In genomic region chr17:7553356-7553755, GRCh38 we compare ENCODE assay signal across 12 cellular contexts. TPM values are rescaled to one million over a fixed set of nuclear protein-coding genes. Genes with fewer than 3 reads are reported as not detected.
A peak's percentile ranks its signal among the peaks of the same experiment; 100 is the strongest.
DNase-seq lines count a peak whose midpoint lies in the region; ATAC-seq, FAIRE-seq and TF ChIP-seq lines count a peak whose summit lies in the region.
"Had no signal": no experiment of that assay in that cellular context is flagged by ENCODE, and none has a peak within 500 bp of the region (broad histone marks: within the 10 kb centered on the region; RNA-seq: fewer than 3 reads in every experiment).

No MANE protein-coding gene starts in this region.

- TF ChIP-seq CTCF in lower lobe of right lung (IDR thresholded peaks at IDR 0.05) = no peak
- TF ChIP-seq CTCF in stomach (IDR thresholded peaks at IDR 0.05) = no peak
- no peak for TF ChIP-seq CTCF in GM20000 (IDR thresholded peaks at IDR 0.05; ENCODE audit: extremely low read depth, missing control alignments)
- no peak for TF ChIP-seq CTCF in HepG2 (CRISPR knock-in tag; IDR thresholded peaks at IDR 0.05)

- H3K79me2 ChIP-seq in HepG2 (ENCODE audit: insufficient read depth, low read length) = no peaks in the 10 kb centered on the region

- peak overlapping the region; percentile 75 for H3K27ac ChIP-seq in lower lobe of right lung
- peak overlapping the region in 2 of 5 donors; percentile 53 to 69 for H3K27ac ChIP-seq in stomach
- H3K27ac ChIP-seq in HepG2 (ENCODE audit: extremely low read length, insufficient read depth, low read length) = no peak overlapping the region
- H3K27ac ChIP-seq: prostate gland, WERI-Rb-1 had no signal

- POLR2A ChIA-PET in HepG2 (lab: Yijun Ruan, JAX) = interaction anchor here (1.0 kb wide), 1 partner anchor 15 kb away, joined by 3 read pairs; no protein-coding TSS in a partner anchor

- 83 to 100% (median 94%) methylated on average over 1 of the region's 1 CpG for WGBS in stomach, 5 donors
- WGBS in HepG2 (ENCODE audit: low lambda C conversion rate) = 77% methylated on average over 1 of the region's 1 CpG

- in situ Hi-C loops in HepG2 (cut with HindIII; ENCODE audit: extremely low pct_ligation_motif_present, low pct_unique_long_range_greater_than_20kb) = no loop called here

- peaks cover 43% of the 10 kb centered on the region for H3K4me1 ChIP-seq in lower lobe of right lung
- H3K4me1 ChIP-seq in stomach = peaks cover 26 to 68% (median 39%) of the 10 kb centered on the region in 4 donors
- H3K4me1 ChIP-seq in HepG2 (ENCODE audit: insufficient read depth, low read length) = peaks cover 62% of the 10 kb centered on the region

- no peak for TF ChIP-seq RAD21 in HepG2 (CRISPR knock-in tag; IDR thresholded peaks at IDR 0.05)

- intact Hi-C loops in activated T-helper 1 cell treated with anti-CD3 and anti-CD28 coated beads, Interleukin-12 subunit alpha, Interleukin-12 subunit beta, Interleukin-2, Interleukin-4 antibody, amounts not matched to agents 30 ng/mL and 10 ng/mL and 1 ng/mL, durations not matched to agents 14 hours and 24 hours and 36 hours (cut with micrococcal nuclease) = loop anchor here (2.0 kb wide), 1 partner anchor 69 kb away; the partner anchor contains the start of gene POLR2A
- intact Hi-C loops in lower lobe of right lung (cut with DNase I) = no loop called here
- intact Hi-C loops in stomach (cut with DNase I; ENCODE audit: low total_unique reads) = loop anchor here (5.0 kb wide), 1 partner anchor 41 kb away; no protein-coding TSS in a partner anchor
- intact Hi-C loops in HepG2 (cut with micrococcal nuclease; ENCODE audit: unreplicated experiment) = no loop called here

- no peak for ATAC-seq in stimulated activated naive CD8-positive, alpha-beta T cell treated with anti-CD3 and anti-CD28 coated beads, Interleukin-15, Interleukin-2, amounts not matched to agents 100 U/mL and 50 U/mL, for 24 hours
- ATAC-seq in lower lobe of right lung = no peak
- ATAC-seq in HepG2 = no peak

- no TSS peak for BruUV-seq in HepG2 (replicated peaks; lab: Mats Ljungman, UMichigan)

- peak overlapping the region; percentile 17 for H3K4me3 ChIP-seq in lower lobe of right lung
- no peak overlapping the region for H3K4me3 ChIP-seq in stomach
- H3K4me3 ChIP-seq in HepG2 (replicated peaks in 1 of 3; ENCODE audit: insufficient read depth in 1 of 3, low read depth in 2 of 3, low read length in 3 of 3) = no peak overlapping the region
- H3K4me3 ChIP-seq: prostate gland had no signal

- no peaks in the 10 kb centered on the region for H3K9me3 Mint-ChIP-seq in stimulated activated naive CD8-positive, alpha-beta T cell treated with anti-CD3 and anti-CD28 coated beads, Interleukin-15, Interleukin-2, amounts not matched to agents 100 ng/mL and 50 ng/mL, for 24 hours
- no peaks in the 10 kb centered on the region for H3K9me3 Mint-ChIP-seq in activated T-helper 1 cell treated with anti-CD3 and anti-CD28 coated beads, Interleukin-12 subunit alpha, Interleukin-12 subunit beta, Interleukin-2, Interleukin-4 antibody, amounts not matched to agents 30 ng/mL and 10 ng/mL and 1 ng/mL, durations not matched to agents 14 hours and 24 hours and 36 hours
- H3K9me3 Mint-ChIP-seq: HFFc6 had no signal

- H3K9me3 ChIP-seq in lower lobe of right lung = no peaks in the 10 kb centered on the region
- H3K9me3 ChIP-seq in stomach = no peaks in the 10 kb centered on the region
- no peaks in the 10 kb centered on the region for H3K9me3 ChIP-seq in HepG2 (ENCODE audit: low read length)
- H3K9me3 ChIP-seq: prostate gland had no signal

- FAIRE-seq in HepG2 (lab: Jason Lieb, UNC) = no peak
- FAIRE-seq: frontal cortex had no signal

- CTCF ChIA-PET in HepG2 (lab: Yijun Ruan, JAX; ENCODE audit: low intra/inter-chr PET ratio, low total read pairs) = no interaction called here

- TF ChIP-seq EP300 in stomach (IDR thresholded peaks at IDR 0.05) (no peak), HepG2 (IDR thresholded peaks at IDR 0.05; ENCODE audit: low read depth in 2 of 2, low read length in 2 of 2) (no peak), HepG2 (CRISPR knock-in tag; IDR thresholded peaks at IDR 0.05; ENCODE audit: borderline replicate concordance) (no peak)

- peaks cover 4% of the 10 kb centered on the region for H3K36me3 Mint-ChIP-seq in stimulated activated naive CD8-positive, alpha-beta T cell treated with anti-CD3 and anti-CD28 coated beads, Interleukin-15, Interleukin-2, amounts not matched to agents 100 ng/mL and 50 ng/mL, for 24 hours (ENCODE audit: low read depth)
- peaks cover 26% of the 10 kb centered on the region for H3K36me3 Mint-ChIP-seq in activated T-helper 1 cell treated with anti-CD3 and anti-CD28 coated beads, Interleukin-12 subunit alpha, Interleukin-12 subunit beta, Interleukin-2, Interleukin-4 antibody, amounts not matched to agents 30 ng/mL and 10 ng/mL and 1 ng/mL, durations not matched to agents 14 hours and 24 hours and 36 hours (ENCODE audit: low read depth)

- H2AFZ ChIP-seq in HepG2 (ENCODE audit: low read length) = no peak overlapping the region

- H3K27me3 Mint-ChIP-seq in stimulated activated naive CD8-positive, alpha-beta T cell treated with anti-CD3 and anti-CD28 coated beads, Interleukin-15, Interleukin-2, amounts not matched to agents 100 ng/mL and 50 ng/mL, for 24 hours = no peaks in the 10 kb centered on the region
- H3K27me3 Mint-ChIP-seq in activated T-helper 1 cell treated with anti-CD3 and anti-CD28 coated beads, Interleukin-12 subunit alpha, Interleukin-12 subunit beta, Interleukin-2, Interleukin-4 antibody, amounts not matched to agents 30 ng/mL and 10 ng/mL and 1 ng/mL, durations not matched to agents 14 hours and 24 hours and 36 hours (ENCODE audit: insufficient read depth) = no peaks in the 10 kb centered on the region

- H4K20me1 ChIP-seq in HepG2 (ENCODE audit: insufficient read depth, low read length) = no peaks in the 10 kb centered on the region

- TF ChIP-seq POLR2A in stomach (IDR thresholded peaks at IDR 0.05) (no peak), HepG2 (IDR thresholded peaks at IDR 0.05; ENCODE audit: insufficient read depth in 1 of 2, low read depth in 2 of 2, low read length in 2 of 2) (no peak)

- H3K4me2 ChIP-seq in HepG2 (ENCODE audit: low read depth, low read length) = no peak overlapping the region

- peaks cover 69% of the 10 kb centered on the region for H3K4me1 Mint-ChIP-seq in stimulated activated naive CD8-positive, alpha-beta T cell treated with anti-CD3 and anti-CD28 coated beads, Interleukin-15, Interleukin-2, amounts not matched to agents 100 ng/mL and 50 ng/mL, for 24 hours (ENCODE audit: low read depth)
- peaks cover 76% of the 10 kb centered on the region for H3K4me1 Mint-ChIP-seq in activated T-helper 1 cell treated with anti-CD3 and anti-CD28 coated beads, Interleukin-12 subunit alpha, Interleukin-12 subunit beta, Interleukin-2, Interleukin-4 antibody, amounts not matched to agents 30 ng/mL and 10 ng/mL and 1 ng/mL, durations not matched to agents 14 hours and 24 hours and 36 hours (ENCODE audit: low read depth)

- no peak overlapping the region for H3K9ac ChIP-seq in HepG2 (ENCODE audit: insufficient read depth, low read depth, low read length)

- peak overlapping the region; percentile 87 for H3K27ac Mint-ChIP-seq in stimulated activated naive CD8-positive, alpha-beta T cell treated with anti-CD3 and anti-CD28 coated beads, Interleukin-15, Interleukin-2, amounts not matched to agents 100 ng/mL and 50 ng/mL, for 24 hours
- peak overlapping the region; percentile 90 for H3K27ac Mint-ChIP-seq in activated T-helper 1 cell treated with anti-CD3 and anti-CD28 coated beads, Interleukin-12 subunit alpha, Interleukin-12 subunit beta, Interleukin-2, Interleukin-4 antibody, amounts not matched to agents 30 ng/mL and 10 ng/mL and 1 ng/mL, durations not matched to agents 14 hours and 24 hours and 36 hours
- H3K27ac Mint-ChIP-seq: HFFc6 had no signal

- DNase-seq in stimulated activated naive CD8-positive, alpha-beta T cell treated with anti-CD3 and anti-CD28 coated beads, Interleukin-15, Interleukin-2, amounts not matched to agents 100 U/mL and 50 U/mL, for 24 hours = no peak
- DNase-seq in activated T-helper 1 cell treated with anti-CD3 and anti-CD28 coated beads, Interleukin-12 subunit alpha, Interleukin-12 subunit beta, Interleukin-2, Interleukin-4 antibody, amounts not matched to agents 30 ng/mL and 10 ng/mL and 1 ng/mL, durations not matched to agents 14 hours and 24 hours and 36 hours (ENCODE audit: low spot score) = no peak
- DNase-seq in lower lobe of right lung = no peak
- no peak for DNase-seq in stomach
- no peak for DNase-seq in DMS53 (lab: John Stamatoyannopoulos, UW)
- DNase-seq in GM20000 (ENCODE audit: low spot score) = no peak
- DNase-seq in HepG2 (ENCODE audit: low spot score) = no peak
- DNase-seq: HFFc6, WERI-Rb-1 had no signal

- H3K27me3 ChIP-seq in lower lobe of right lung (ENCODE audit: low read depth) (no peaks in the 10 kb centered on the region), stomach (no peaks in the 10 kb centered on the region), HepG2 (ENCODE audit: control insufficient read depth in 1 of 2, insufficient read depth in 2 of 2, low read length in 2 of 2) (no peaks in the 10 kb centered on the region)

- peaks cover 8% of the 10 kb centered on the region for H3K36me3 ChIP-seq in lower lobe of right lung
- peaks cover 0 to 15% (median 10%) of the 10 kb centered on the region in 4 donors for H3K36me3 ChIP-seq in stomach
- no peaks in the 10 kb centered on the region for H3K36me3 ChIP-seq in HepG2 (replicated peaks in 1 of 2; ENCODE audit: control insufficient read depth in 1 of 2, insufficient read depth in 2 of 2, low read length in 2 of 2)
- H3K36me3 ChIP-seq: prostate gland, WERI-Rb-1 had no signal

- no peak overlapping the region for H3K4me3 Mint-ChIP-seq in stimulated activated naive CD8-positive, alpha-beta T cell treated with anti-CD3 and anti-CD28 coated beads, Interleukin-15, Interleukin-2, amounts not matched to agents 100 ng/mL and 50 ng/mL, for 24 hours
- peak overlapping the region; percentile 34 for H3K4me3 Mint-ChIP-seq in activated T-helper 1 cell treated with anti-CD3 and anti-CD28 coated beads, Interleukin-12 subunit alpha, Interleukin-12 subunit beta, Interleukin-2, Interleukin-4 antibody, amounts not matched to agents 30 ng/mL and 10 ng/mL and 1 ng/mL, durations not matched to agents 14 hours and 24 hours and 36 hours
- H3K4me3 Mint-ChIP-seq: HFFc6 had no signal

RNA-seq across cellular contexts. Expression of gene TNFSF12, which starts 4.5 kb away (rescaled TPM):
- total RNA-seq in activated T-helper 1 cell treated with anti-CD3 and anti-CD28 coated beads, Interleukin-12 subunit alpha, Interleukin-12 subunit beta, Interleukin-2, Interleukin-4 antibody, amounts not matched to agents 30 ng/mL and 10 ng/mL and 1 ng/mL, durations not matched to agents 14 hours and 24 hours and 36 hours = 18.6 and 26.5 TPM in 2 replicates
- total RNA-seq in lower lobe of right lung = 91.3 TPM
- total RNA-seq in stomach = 100 to 1,000 TPM in 1 of 5 donors, 10 to 100 TPM in 3, 1 to 10 TPM in 1; 6.1 to 199 (median 49.6) TPM
- 10 to 100 TPM; 31.7 to 48.0 (median 45.1) TPM for polyA plus RNA-seq in stomach
- total RNA-seq in HepG2 (2016; rRNA removed; fragmentation: Illumina TruSeq; extraction: Trizol) = 0.73 and 0.93 TPM in 2 replicates
- 3.9 and 4.8 TPM in 2 replicates for total RNA-seq in HepG2 (2016; cell fraction: cytosol; rRNA removed; fragmentation: Illumina TruSeq; extraction: Trizol; ENCODE audit: low read depth)
- 0.97 and 1.6 TPM in 2 replicates for total RNA-seq in HepG2 (2016; cell fraction: insoluble cytoplasmic fraction; rRNA removed; fragmentation: Illumina TruSeq; extraction: Trizol)
- 3.9 and 5.7 TPM in 2 replicates for total RNA-seq in HepG2 (2016; cell fraction: membrane; rRNA removed; fragmentation: Illumina TruSeq; extraction: Trizol)
- 1.2 TPM in 1 of 2 replicates, not detected in the other for total RNA-seq in HepG2 (2016; cell fraction: nucleus; rRNA removed; fragmentation: Illumina TruSeq; extraction: Trizol)
- polyA plus RNA-seq in HepG2 (2011; rRNA removed) = 6.3 and 7.2 TPM in 2 replicates
- polyA plus RNA-seq in HepG2 (2011; cell fraction: cytosol; rRNA removed) = 7.6 and 10.0 TPM in 2 replicates
- polyA plus RNA-seq in HepG2 (2011; cell fraction: nucleus; rRNA removed) = 5.3 and 5.4 TPM in 2 replicates
- 5.1 and 5.5 TPM in 2 replicates for polyA plus RNA-seq in HepG2 (2012)
- 13.4 and 14.8 TPM in 2 replicates for polyA plus RNA-seq in HepG2 (2016; cell fraction: cytosol; fragmentation: Illumina TruSeq; extraction: Trizol; ENCODE audit: low read depth)
- polyA plus RNA-seq in HepG2 (2016; cell fraction: insoluble cytoplasmic fraction; fragmentation: Illumina TruSeq; extraction: Trizol; ENCODE audit: low read depth) = 1.9 and 2.1 TPM in 2 replicates
- polyA plus RNA-seq in HepG2 (2016; cell fraction: membrane; fragmentation: Illumina TruSeq; extraction: Trizol; ENCODE audit: low read depth) = 12.4 and 14.7 TPM in 2 replicates
- 1.4 and 2.2 TPM in 2 replicates for polyA plus RNA-seq in HepG2 (2016; cell fraction: nucleus; fragmentation: Illumina TruSeq; extraction: Trizol; ENCODE audit: insufficient read depth, low read depth)
- polyA minus RNA-seq in HepG2 (2011; rRNA and poly(A)+ RNA removed; ENCODE audit: low replicate concordance) = 2.1 and 2.2 TPM in 2 replicates
- 1.8 and 2.3 TPM in 2 replicates for polyA minus RNA-seq in HepG2 (2011; cell fraction: cytosol; rRNA and poly(A)+ RNA removed)
- polyA minus RNA-seq in HepG2 (2011; cell fraction: nucleus; rRNA and poly(A)+ RNA removed) = 0.99 and 1.0 TPM in 2 replicates

RNA-seq across cellular contexts. Expression of gene TNFSF13, which starts 5.2 kb away (rescaled TPM):
- 2.2 and 3.3 TPM in 2 replicates for total RNA-seq in activated T-helper 1 cell treated with anti-CD3 and anti-CD28 coated beads, Interleukin-12 subunit alpha, Interleukin-12 subunit beta, Interleukin-2, Interleukin-4 antibody, amounts not matched to agents 30 ng/mL and 10 ng/mL and 1 ng/mL, durations not matched to agents 14 hours and 24 hours and 36 hours
- total RNA-seq in lower lobe of right lung (161 TPM), stomach (10 to 100 TPM; 15.6 to 55.4 (median 22.6) TPM), HepG2 (2016; rRNA removed; fragmentation: Illumina TruSeq; extraction: Trizol) (1.7 and 2.5 TPM in 2 replicates)
- polyA plus RNA-seq in stomach (10 to 100 TPM; 24.0 to 35.9 (median 32.0) TPM), HepG2 (2011; rRNA removed) (3.3 TPM in 2 replicates)
- total RNA-seq in HepG2 (2016; cell fraction: cytosol; rRNA removed; fragmentation: Illumina TruSeq; extraction: Trizol; ENCODE audit: low read depth) = 0.20 and 0.79 TPM in 2 replicates
- 2.0 and 2.2 TPM in 2 replicates for total RNA-seq in HepG2 (2016; cell fraction: insoluble cytoplasmic fraction; rRNA removed; fragmentation: Illumina TruSeq; extraction: Trizol)
- 1.1 and 2.2 TPM in 2 replicates for total RNA-seq in HepG2 (2016; cell fraction: membrane; rRNA removed; fragmentation: Illumina TruSeq; extraction: Trizol)
- total RNA-seq in HepG2 (2016; cell fraction: nucleus; rRNA removed; fragmentation: Illumina TruSeq; extraction: Trizol) = 2.9 and 3.2 TPM in 2 replicates
- 2.2 TPM in 2 replicates for polyA plus RNA-seq in HepG2 (2011; cell fraction: cytosol; rRNA removed)
- polyA plus RNA-seq in HepG2 (2011; cell fraction: nucleus; rRNA removed) = 9.6 and 11.2 TPM in 2 replicates
- polyA plus RNA-seq in HepG2 (2012) = 2.6 and 3.9 TPM in 2 replicates
- 0.76 and 2.2 TPM in 2 replicates for polyA plus RNA-seq in HepG2 (2016; cell fraction: cytosol; fragmentation: Illumina TruSeq; extraction: Trizol; ENCODE audit: low read depth)
- 3.1 and 3.7 TPM in 2 replicates for polyA plus RNA-seq in HepG2 (2016; cell fraction: insoluble cytoplasmic fraction; fragmentation: Illumina TruSeq; extraction: Trizol; ENCODE audit: low read depth)
- 2.2 and 2.3 TPM in 2 replicates for polyA plus RNA-seq in HepG2 (2016; cell fraction: membrane; fragmentation: Illumina TruSeq; extraction: Trizol; ENCODE audit: low read depth)
- polyA plus RNA-seq in HepG2 (2016; cell fraction: nucleus; fragmentation: Illumina TruSeq; extraction: Trizol; ENCODE audit: insufficient read depth, low read depth) = 4.9 and 6.7 TPM in 2 replicates
- 2.2 and 7.1 TPM in 2 replicates for polyA minus RNA-seq in HepG2 (2011; rRNA and poly(A)+ RNA removed; ENCODE audit: low replicate concordance)
- 0.26 and 1.3 TPM in 2 replicates for polyA minus RNA-seq in HepG2 (2011; cell fraction: cytosol; rRNA and poly(A)+ RNA removed)
- polyA minus RNA-seq in HepG2 (2011; cell fraction: nucleus; rRNA and poly(A)+ RNA removed) = 2.1 and 3.0 TPM in 2 replicates

RNA-seq across cellular contexts. Expression of gene SENP3, which starts 8.4 kb away (rescaled TPM):
- total RNA-seq in activated T-helper 1 cell treated with anti-CD3 and anti-CD28 coated beads, Interleukin-12 subunit alpha, Interleukin-12 subunit beta, Interleukin-2, Interleukin-4 antibody, amounts not matched to agents 30 ng/mL and 10 ng/mL and 1 ng/mL, durations not matched to agents 14 hours and 24 hours and 36 hours = 102 and 104 TPM in 2 replicates
- total RNA-seq in lower lobe of right lung (87.0 TPM), stomach (10 to 100 TPM; 22.0 to 78.6 (median 49.9) TPM), HepG2 (2016; rRNA removed; fragmentation: Illumina TruSeq; extraction: Trizol) (64.5 and 75.4 TPM in 2 replicates)
- polyA plus RNA-seq in stomach (10 to 100 TPM; 39.3 to 55.0 (median 53.0) TPM), HepG2 (2011; rRNA removed) (55.8 and 57.3 TPM in 2 replicates)
- total RNA-seq in HepG2 (2016; cell fraction: cytosol; rRNA removed; fragmentation: Illumina TruSeq; extraction: Trizol; ENCODE audit: low read depth) = 46.1 and 48.3 TPM in 2 replicates
- 67.8 and 80.2 TPM in 2 replicates for total RNA-seq in HepG2 (2016; cell fraction: insoluble cytoplasmic fraction; rRNA removed; fragmentation: Illumina TruSeq; extraction: Trizol)
- total RNA-seq in HepG2 (2016; cell fraction: membrane; rRNA removed; fragmentation: Illumina TruSeq; extraction: Trizol) = 96.7 and 98.4 TPM in 2 replicates
- total RNA-seq in HepG2 (2016; cell fraction: nucleus; rRNA removed; fragmentation: Illumina TruSeq; extraction: Trizol) = 31.6 and 38.4 TPM in 2 replicates
- polyA plus RNA-seq in HepG2 (2011; cell fraction: cytosol; rRNA removed) = 51.2 and 51.8 TPM in 2 replicates
- polyA plus RNA-seq in HepG2 (2011; cell fraction: nucleus; rRNA removed) = 36.5 and 39.7 TPM in 2 replicates
- polyA plus RNA-seq in HepG2 (2012) = 20.5 and 25.7 TPM in 2 replicates
- 29.8 and 32.5 TPM in 2 replicates for polyA plus RNA-seq in HepG2 (2016; cell fraction: cytosol; fragmentation: Illumina TruSeq; extraction: Trizol; ENCODE audit: low read depth)
- polyA plus RNA-seq in HepG2 (2016; cell fraction: insoluble cytoplasmic fraction; fragmentation: Illumina TruSeq; extraction: Trizol; ENCODE audit: low read depth) = 66.8 and 75.8 TPM in 2 replicates
- polyA plus RNA-seq in HepG2 (2016; cell fraction: membrane; fragmentation: Illumina TruSeq; extraction: Trizol; ENCODE audit: low read depth) = 81.7 and 87.7 TPM in 2 replicates
- polyA plus RNA-seq in HepG2 (2016; cell fraction: nucleus; fragmentation: Illumina TruSeq; extraction: Trizol; ENCODE audit: insufficient read depth, low read depth) = 52.7 and 61.4 TPM in 2 replicates
- 67.9 and 190 TPM in 2 replicates for polyA minus RNA-seq in HepG2 (2011; rRNA and poly(A)+ RNA removed; ENCODE audit: low replicate concordance)
- 26.8 and 29.3 TPM in 2 replicates for polyA minus RNA-seq in HepG2 (2011; cell fraction: cytosol; rRNA and poly(A)+ RNA removed)
- 19.1 and 20.5 TPM in 2 replicates for polyA minus RNA-seq in HepG2 (2011; cell fraction: nucleus; rRNA and poly(A)+ RNA removed)

RNA-seq across cellular contexts. Expression of gene CD68, which starts 26.1 kb away (rescaled TPM):
- total RNA-seq in activated T-helper 1 cell treated with anti-CD3 and anti-CD28 coated beads, Interleukin-12 subunit alpha, Interleukin-12 subunit beta, Interleukin-2, Interleukin-4 antibody, amounts not matched to agents 30 ng/mL and 10 ng/mL and 1 ng/mL, durations not matched to agents 14 hours and 24 hours and 36 hours = 2.4 and 3.3 TPM in 2 replicates
- total RNA-seq in lower lobe of right lung = 667 TPM
- 10 to 100 TPM; 11.1 to 19.2 (median 13.9) TPM for total RNA-seq in stomach
- polyA plus RNA-seq in stomach = 10 to 100 TPM; 13.8 to 39.6 (median 28.9) TPM
- 4.1 and 10.3 TPM in 2 replicates for total RNA-seq in HepG2 (2016; rRNA removed; fragmentation: Illumina TruSeq; extraction: Trizol)
- total RNA-seq in HepG2 (2016; cell fraction: cytosol; rRNA removed; fragmentation: Illumina TruSeq; extraction: Trizol; ENCODE audit: low read depth) = 6.3 and 6.7 TPM in 2 replicates
- 3.2 and 7.8 TPM in 2 replicates for total RNA-seq in HepG2 (2016; cell fraction: insoluble cytoplasmic fraction; rRNA removed; fragmentation: Illumina TruSeq; extraction: Trizol)
- total RNA-seq in HepG2 (2016; cell fraction: membrane; rRNA removed; fragmentation: Illumina TruSeq; extraction: Trizol) = 7.2 and 7.7 TPM in 2 replicates
- total RNA-seq in HepG2 (2016; cell fraction: nucleus; rRNA removed; fragmentation: Illumina TruSeq; extraction: Trizol) = 3.2 and 9.0 TPM in 2 replicates
- 104 and 124 TPM in 2 replicates for polyA plus RNA-seq in HepG2 (2011; rRNA removed)
- polyA plus RNA-seq in HepG2 (2011; cell fraction: cytosol; rRNA removed) = 69.4 and 81.9 TPM in 2 replicates
- 15.4 and 16.3 TPM in 2 replicates for polyA plus RNA-seq in HepG2 (2011; cell fraction: nucleus; rRNA removed)
- 26.8 and 35.7 TPM in 2 replicates for polyA plus RNA-seq in HepG2 (2012)
- 16.5 and 18.7 TPM in 2 replicates for polyA plus RNA-seq in HepG2 (2016; cell fraction: cytosol; fragmentation: Illumina TruSeq; extraction: Trizol; ENCODE audit: low read depth)
- 17.2 and 20.1 TPM in 2 replicates for polyA plus RNA-seq in HepG2 (2016; cell fraction: insoluble cytoplasmic fraction; fragmentation: Illumina TruSeq; extraction: Trizol; ENCODE audit: low read depth)
- polyA plus RNA-seq in HepG2 (2016; cell fraction: membrane; fragmentation: Illumina TruSeq; extraction: Trizol; ENCODE audit: low read depth) = 24.5 and 25.8 TPM in 2 replicates
- polyA plus RNA-seq in HepG2 (2016; cell fraction: nucleus; fragmentation: Illumina TruSeq; extraction: Trizol; ENCODE audit: insufficient read depth, low read depth) = 16.1 and 21.1 TPM in 2 replicates
- 12.6 and 26.1 TPM in 2 replicates for polyA minus RNA-seq in HepG2 (2011; rRNA and poly(A)+ RNA removed; ENCODE audit: low replicate concordance)
- polyA minus RNA-seq in HepG2 (2011; cell fraction: cytosol; rRNA and poly(A)+ RNA removed) = 7.6 and 9.9 TPM in 2 replicates
- polyA minus RNA-seq in HepG2 (2011; cell fraction: nucleus; rRNA and poly(A)+ RNA removed) = 4.6 and 6.2 TPM in 2 replicates

RNA-seq across cellular contexts. Expression of gene MPDU1, which starts 30.3 kb away (rescaled TPM):
- total RNA-seq in activated T-helper 1 cell treated with anti-CD3 and anti-CD28 coated beads, Interleukin-12 subunit alpha, Interleukin-12 subunit beta, Interleukin-2, Interleukin-4 antibody, amounts not matched to agents 30 ng/mL and 10 ng/mL and 1 ng/mL, durations not matched to agents 14 hours and 24 hours and 36 hours = 108 and 111 TPM in 2 replicates
- total RNA-seq in lower lobe of right lung (55.3 TPM), stomach (100 to 1,000 TPM in 3 of 5 donors, 10 to 100 TPM in 2; 64.8 to 188 (median 117) TPM), HepG2 (2016; rRNA removed; fragmentation: Illumina TruSeq; extraction: Trizol) (59.5 and 112 TPM in 2 replicates)
- polyA plus RNA-seq in stomach (10 to 100 TPM; 27.2 to 67.4 (median 64.0) TPM), HepG2 (2011; rRNA removed) (127 and 167 TPM in 2 replicates)
- total RNA-seq in HepG2 (2016; cell fraction: cytosol; rRNA removed; fragmentation: Illumina TruSeq; extraction: Trizol; ENCODE audit: low read depth) = 17.5 and 21.1 TPM in 2 replicates
- total RNA-seq in HepG2 (2016; cell fraction: insoluble cytoplasmic fraction; rRNA removed; fragmentation: Illumina TruSeq; extraction: Trizol) = 62.6 and 101 TPM in 2 replicates
- total RNA-seq in HepG2 (2016; cell fraction: membrane; rRNA removed; fragmentation: Illumina TruSeq; extraction: Trizol) = 24.3 and 28.7 TPM in 2 replicates
- total RNA-seq in HepG2 (2016; cell fraction: nucleus; rRNA removed; fragmentation: Illumina TruSeq; extraction: Trizol) = 84.0 and 86.6 TPM in 2 replicates
- 188 and 194 TPM in 2 replicates for polyA plus RNA-seq in HepG2 (2011; cell fraction: cytosol; rRNA removed)
- polyA plus RNA-seq in HepG2 (2011; cell fraction: nucleus; rRNA removed) = 91.5 and 103 TPM in 2 replicates
- 56.7 and 59.6 TPM in 2 replicates for polyA plus RNA-seq in HepG2 (2012)
- 12.2 and 12.9 TPM in 2 replicates for polyA plus RNA-seq in HepG2 (2016; cell fraction: cytosol; fragmentation: Illumina TruSeq; extraction: Trizol; ENCODE audit: low read depth)
- polyA plus RNA-seq in HepG2 (2016; cell fraction: insoluble cytoplasmic fraction; fragmentation: Illumina TruSeq; extraction: Trizol; ENCODE audit: low read depth) = 73.5 and 77.4 TPM in 2 replicates
- polyA plus RNA-seq in HepG2 (2016; cell fraction: membrane; fragmentation: Illumina TruSeq; extraction: Trizol; ENCODE audit: low read depth) = 22.9 and 23.5 TPM in 2 replicates
- 172 and 177 TPM in 2 replicates for polyA plus RNA-seq in HepG2 (2016; cell fraction: nucleus; fragmentation: Illumina TruSeq; extraction: Trizol; ENCODE audit: insufficient read depth, low read depth)
- 205 and 272 TPM in 2 replicates for polyA minus RNA-seq in HepG2 (2011; rRNA and poly(A)+ RNA removed; ENCODE audit: low replicate concordance)
- 31.8 and 40.4 TPM in 2 replicates for polyA minus RNA-seq in HepG2 (2011; cell fraction: cytosol; rRNA and poly(A)+ RNA removed)
- polyA minus RNA-seq in HepG2 (2011; cell fraction: nucleus; rRNA and poly(A)+ RNA removed) = 30.7 and 35.3 TPM in 2 replicates

Comparison
In these comparisons a context has a peak if more than half of its experiments do, and no peak if none do; other contexts are left out.
1. intact Hi-C loops: an anchor here in activated T-helper 1 cell treated with anti-CD3 and anti-CD28 coated beads, Interleukin-12 subunit alpha, Interleukin-12 subunit beta, Interleukin-2, Interleukin-4 antibody, amounts not matched to agents 30 ng/mL and 10 ng/mL and 1 ng/mL, durations not matched to agents 14 hours and 24 hours and 36 hours (2.0 kb wide) and stomach (5.0 kb wide); none called in lower lobe of right lung and HepG2.